ENCODE assay signal across 24 cellular contexts in genomic region chr1:243845888-243846287, GRCh38.
"Had no signal": no experiment of that assay in that cellular context is flagged by ENCODE, and none has a peak within 500 bp of the region (broad histone marks: within the 10 kb centered on the region; RNA-seq: fewer than 3 reads in every experiment).

No MANE protein-coding gene starts in this region.

- H3K4me3 Mint-ChIP-seq: activated B cell treated with CpG ODN at 0.5 μM for 24 hours; activated CD4-positive, alpha-beta T cell treated with anti-CD3 and anti-CD28 coated beads, Interleukin-2, amount 10 ng/mL, durations not matched to agents 24 days and 14 days; activated CD8-positive, alpha-beta memory T cell treated with anti-CD3 and anti-CD28 coated beads, Interleukin-2, amount 10 ng/mL, durations not matched to agents 7 days and 5 days; activated naive CD8-positive, alpha-beta T cell treated with anti-CD3 and anti-CD28 coated beads, Interleukin-2, amount 50 U/mL, for 24 hours; activated T-cell treated with anti-CD3 and anti-CD28 coated beads, Interleukin-2, amount 50 U/mL, for 24 hours; activated T-helper 1 cell treated with anti-CD3 and anti-CD28 coated beads, Interleukin-12 subunit alpha, Interleukin-12 subunit beta, Interleukin-2, Interleukin-4 antibody, amounts not matched to agents 30 ng/mL and 10 ng/mL and 1 ng/mL, durations not matched to agents 14 hours and 24 hours and 36 hours; central memory CD8-positive, alpha-beta T cell had no signal

- H3K27ac ChIP-seq: SJSA1 had no signal

- ATAC-seq: activated CD8-positive, alpha-beta memory T cell treated with anti-CD3 and anti-CD28 coated beads, Interleukin-2, amount 10 ng/mL, durations not matched to agents 7 days and 5 days; activated naive CD4-positive, alpha-beta T cell treated with anti-CD3 and anti-CD28 coated beads, Interleukin-2, amount 50 U/mL, for 72 hours; activated naive CD8-positive, alpha-beta T cell treated with anti-CD3 and anti-CD28 coated beads, Interleukin-2, amount 50 U/mL, for 24 hours; SK-N-SH treated with all-trans-retinoic acid at 6 μM for 48 hours had no signal

- H3K27me3 ChIP-seq: SJSA1 had no signal

- H3K4me3 ChIP-seq: SJSA1 had no signal

- DNase-seq: activated B cell treated with CpG ODN at 0.5 μM for 24 hours; activated CD4-positive, alpha-beta T cell treated with anti-CD3 and anti-CD28 coated beads for 1 hour; activated CD4-positive, alpha-beta T cell treated with anti-CD3 and anti-CD28 coated beads, Interleukin-2, amount 10 ng/mL, durations not matched to agents 24 days and 14 days; activated CD4-positive, alpha-beta T cell treated with anti-CD3 and anti-CD28 coated beads, Interleukin-2, amount 50 U/mL, for 48 hours; activated CD8-positive, alpha-beta memory T cell treated with anti-CD3 and anti-CD28 coated beads, Interleukin-2, amount 10 ng/mL, durations not matched to agents 7 days and 5 days; activated effector memory CD4-positive, alpha-beta T cell treated with anti-CD3 and anti-CD28 coated beads, Interleukin-2, amount 50 U/mL, for 16 hours; activated naive CD4-positive, alpha-beta T cell treated with Interleukin-2 at 50 U/mL for 16 hours; activated naive CD8-positive, alpha-beta T cell treated with anti-CD3 and anti-CD28 coated beads, Interleukin-2, amount 50 U/mL, for 24 hours; activated T-cell treated with anti-CD3 and anti-CD28 coated beads, Interleukin-2, amount 50 U/mL, for 24 hours; amygdala; Karpas-422; NCI-H1105 treated with DMSO at 0.1 percent for 48 hours; NCI-H146; NCI-H187 treated with DMSO at 0.1 percent for 48 hours; NCI-H524; SHP77; SW 1271; T-helper 2 cell; T1000 had no signal

- H3K27ac Mint-ChIP-seq: activated B cell treated with CpG ODN at 0.5 μM for 24 hours; activated CD4-positive, alpha-beta T cell treated with anti-CD3 and anti-CD28 coated beads, Interleukin-2, amount 10 ng/mL, durations not matched to agents 24 days and 14 days; activated CD8-positive, alpha-beta memory T cell treated with anti-CD3 and anti-CD28 coated beads, Interleukin-2, amount 10 ng/mL, durations not matched to agents 7 days and 5 days; activated naive CD4-positive, alpha-beta T cell treated with anti-CD3 and anti-CD28 coated beads, Interleukin-2, amount 50 U/mL, for 72 hours; activated naive CD8-positive, alpha-beta T cell treated with anti-CD3 and anti-CD28 coated beads, Interleukin-2, amount 50 U/mL, for 24 hours; activated T-cell treated with anti-CD3 and anti-CD28 coated beads, Interleukin-2, amount 50 U/mL, for 24 hours; activated T-helper 1 cell treated with anti-CD3 and anti-CD28 coated beads, Interleukin-12 subunit alpha, Interleukin-12 subunit beta, Interleukin-2, Interleukin-4 antibody, amounts not matched to agents 30 ng/mL and 10 ng/mL and 1 ng/mL, durations not matched to agents 14 hours and 24 hours and 36 hours had no signal

- H3K9me3 ChIP-seq: SJSA1 had no signal

- H3K27me3 Mint-ChIP-seq: activated B cell treated with CpG ODN at 0.5 μM for 24 hours; activated naive CD8-positive, alpha-beta T cell treated with anti-CD3 and anti-CD28 coated beads, Interleukin-2, amount 50 U/mL, for 24 hours; activated T-cell treated with anti-CD3 and anti-CD28 coated beads, Interleukin-2, amount 50 U/mL, for 24 hours; central memory CD8-positive, alpha-beta T cell had no signal

- H3K9me3 Mint-ChIP-seq: activated CD4-positive, alpha-beta T cell treated with anti-CD3 and anti-CD28 coated beads, Interleukin-2, amount 10 ng/mL, durations not matched to agents 24 days and 14 days; activated naive CD8-positive, alpha-beta T cell treated with anti-CD3 and anti-CD28 coated beads, Interleukin-2, amount 50 U/mL, for 24 hours; central memory CD8-positive, alpha-beta T cell had no signal
